In genomic region chr1:202158810-202159533, GRCh38 we compare ENCODE assay signal across 9 cellular contexts. TPM values are rescaled to one million over a fixed set of nuclear protein-coding genes. Genes with fewer than 3 reads are reported as not detected.
A peak's percentile ranks its signal among the peaks of the same experiment; 100 is the strongest.
DNase-seq lines count a peak whose midpoint lies in the region; ATAC-seq and TF ChIP-seq lines count a peak whose summit lies in the region.
"Had no signal": no experiment of that assay in that cellular context is flagged by ENCODE, and none has a peak within 500 bp of the region (broad histone marks: within the 10 kb centered on the region; RNA-seq: fewer than 3 reads in every experiment).

No MANE protein-coding gene starts in this region.

- H3K27me3 Mint-ChIP-seq in CD14-positive monocyte (ENCODE audit: low read depth in 3 of 3), result peaks cover 2 to 5% (median 3%) of the 10 kb centered on the region in 3 donors
- H3K27me3 Mint-ChIP-seq in T-helper 1 cell treated with Interleukin-12 subunit alpha and Interleukin-12 subunit beta and Interleukin-4 antibody, amounts not matched to agents 30 μg/mL and 1 μg/mL, for 36 hours (ENCODE audit: low read depth), result no peaks in the 10 kb centered on the region
- H3K27me3 Mint-ChIP-seq in immature natural killer cell (ENCODE audit: low read depth in 3 of 3), result peaks cover 7 to 18% (median 10%) of the 10 kb centered on the region in 3 donors

- peak overlapping the region; percentile 89 to 96 for H3K4me3 Mint-ChIP-seq in CD14-positive monocyte
- H3K4me3 Mint-ChIP-seq in T-helper 1 cell treated with Interleukin-12 subunit alpha and Interleukin-12 subunit beta and Interleukin-4 antibody, amounts not matched to agents 30 μg/mL and 1 μg/mL, for 36 hours, result peak overlapping the region; percentile 99
- H3K4me3 Mint-ChIP-seq in immature natural killer cell, result peak overlapping the region; percentile 96 to 98 (median 98)

- intact Hi-C loops in CD14-positive monocyte (cut with micrococcal nuclease), result no loop called here

- TF ChIP-seq CTCF in CD14-positive monocyte (IDR thresholded peaks at IDR 0.05), result no peak

- H3K4me1 Mint-ChIP-seq in CD14-positive monocyte (peaks cover 81% of the 10 kb centered on the region), immature natural killer cell (peaks cover 82 to 88% of the 10 kb centered on the region in 2 donors)
- H3K4me1 Mint-ChIP-seq in T-helper 1 cell treated with Interleukin-12 subunit alpha and Interleukin-12 subunit beta and Interleukin-4 antibody, amounts not matched to agents 30 μg/mL and 1 μg/mL, for 36 hours (ENCODE audit: low read depth), result peaks cover 61% of the 10 kb centered on the region

- ATAC-seq in GM19351 (IDR thresholded peaks at IDR 0.05; ENCODE audit: unreplicated experiment), result peak; percentile 33

- H3K27ac Mint-ChIP-seq in CD14-positive monocyte (peak overlapping the region; percentile 65 to 98 (median 93)), immature natural killer cell (peak overlapping the region; percentile 93 to 100 (median 100))
- peak overlapping the region; percentile 98 for H3K27ac Mint-ChIP-seq in T-helper 1 cell treated with Interleukin-12 subunit alpha and Interleukin-12 subunit beta and Interleukin-4 antibody, amounts not matched to agents 30 μg/mL and 1 μg/mL, for 36 hours

- no peak for DNase-seq in CD14-positive monocyte (ENCODE audit: low spot score)
- no peak for DNase-seq in immature natural killer cell
- no peak for DNase-seq in hepatic stellate cell (ENCODE audit: low spot score)
- no peak for DNase-seq in globus pallidus (ENCODE audit: low spot score)
- DNase-seq in NCI-H446 treated with DMSO at 0.1 percent for 48 hours (lab: John Stamatoyannopoulos, UW), result no peak
- DNase-seq in kidney tubule cell (ENCODE audit: low spot score), result no peak

- peaks cover 5 to 28% of the 10 kb centered on the region in 2 donors for H3K36me3 Mint-ChIP-seq in CD14-positive monocyte
- peaks cover 46% of the 10 kb centered on the region for H3K36me3 Mint-ChIP-seq in T-helper 1 cell treated with Interleukin-12 subunit alpha and Interleukin-12 subunit beta and Interleukin-4 antibody, amounts not matched to agents 30 μg/mL and 1 μg/mL, for 36 hours (ENCODE audit: low read depth)
- H3K36me3 Mint-ChIP-seq in immature natural killer cell, result peaks cover 12 to 22% (median 17%) of the 10 kb centered on the region in 3 donors

- H3K9me3 Mint-ChIP-seq in CD14-positive monocyte (no peaks in the 10 kb centered on the region), immature natural killer cell (peaks cover 0 to 1% (median 0%) of the 10 kb centered on the region in 6 donors)
- H3K9me3 Mint-ChIP-seq in T-helper 1 cell treated with Interleukin-12 subunit alpha and Interleukin-12 subunit beta and Interleukin-4 antibody, amounts not matched to agents 30 μg/mL and 1 μg/mL, for 36 hours, result no peaks in the 10 kb centered on the region

RNA-seq across cellular contexts. Expression of gene PTPN7, which starts 1.4 kb away (rescaled TPM):
- polyA plus RNA-seq in CD14-positive monocyte (1 to 10 TPM; 4.0 to 8.3 TPM), immature natural killer cell (100 to 1,000 TPM in 1 of 3 donors, 10 to 100 TPM in 2; 55.4 to 126 (median 58.4) TPM)

RNA-seq across cellular contexts. Expression of gene ARL8A, which starts 14.4 kb away (rescaled TPM):
- polyA plus RNA-seq in CD14-positive monocyte (10 to 100 TPM; 12.4 to 14.8 TPM), immature natural killer cell (10 to 100 TPM in 2 of 3 donors, 1 to 10 TPM in 1; 9.7 to 15.0 (median 11.0) TPM)

RNA-seq across cellular contexts. Expression of gene LGR6, which starts 34.6 kb away (rescaled TPM):
- polyA plus RNA-seq in CD14-positive monocyte (not detected), immature natural killer cell (10 to 100 TPM; 10.9 to 26.8 (median 21.1) TPM)
- polyA plus RNA-seq: neural cell had no signal

RNA-seq across cellular contexts. Expression of gene GPR37L1, which starts 36.3 kb away (rescaled TPM):
- polyA plus RNA-seq in CD14-positive monocyte (under 1 TPM; 0.06 to 0.13 TPM), immature natural killer cell (under 1 TPM in 2 of 3 donors, not detected in 1; 0.10 to 0.16 TPM)
- polyA plus RNA-seq: neural cell had no signal

Comparison
In these comparisons a context has a peak if more than half of its experiments do, and no peak if none do; other contexts are left out.
1. RNA of gene PTPN7, which starts 1.4 kb away (polyA plus RNA-seq): 55.4 to 126 TPM in immature natural killer cell; 4.0 to 8.3 TPM in CD14-positive monocyte; every median in the first group is over 4 times any median in the second.
2. RNA of gene LGR6, which starts 34.6 kb away (polyA plus RNA-seq): 10.9 to 26.8 TPM in immature natural killer cell; not detected in CD14-positive monocyte; every median in the first group is over 10 times any median in the second.
3. Peak in every context shown above with its lines, with median percentiles within 50 percentile points of each other: H3K27ac Mint-ChIP-seq and H3K4me3 Mint-ChIP-seq.